12 cellular contexts compared by ENCODE assay signal in the genomic region with DNA sequence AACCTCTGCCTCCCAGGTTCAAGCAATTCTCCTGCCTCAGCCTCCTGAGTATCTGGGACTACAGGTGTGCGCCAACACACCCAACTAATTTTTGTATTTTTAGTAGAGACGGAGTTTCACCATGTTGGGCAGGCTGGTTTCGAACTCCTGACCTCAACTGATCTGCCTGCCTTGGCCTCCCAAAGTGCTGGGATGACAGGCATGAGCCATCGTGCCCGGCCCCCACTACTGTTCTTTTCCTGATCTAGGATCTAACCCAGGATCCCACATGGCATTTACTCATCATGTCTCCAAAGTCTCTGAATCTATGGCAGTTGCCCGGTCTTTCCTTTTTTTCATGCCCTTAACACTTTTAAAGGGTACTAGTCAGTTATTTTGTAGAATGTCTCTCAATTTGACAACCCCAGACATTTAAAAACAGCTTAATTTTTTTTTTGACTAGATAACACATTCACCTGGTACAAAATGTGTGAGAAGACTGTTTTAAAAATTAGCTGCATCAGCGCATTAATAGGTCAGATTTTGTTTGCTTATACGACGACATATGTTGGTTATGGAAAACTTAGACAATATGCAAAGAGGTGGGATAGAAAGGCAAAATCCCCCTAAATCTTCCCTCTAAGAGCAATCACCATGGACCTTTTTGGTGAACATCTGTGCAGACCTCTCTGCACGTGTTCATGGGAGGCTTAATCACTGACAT. TPM values are rescaled to one million over a fixed set of nuclear protein-coding genes. Genes with fewer than 3 reads are reported as not detected.
A peak's percentile ranks its signal among the peaks of the same experiment; 100 is the strongest.
DNase-seq lines count a peak whose midpoint lies in the region; ATAC-seq and TF ChIP-seq lines count a peak whose summit lies in the region.
"Had no signal": no experiment of that assay in that cellular context is flagged by ENCODE, and none has a peak within 500 bp of the region (broad histone marks: within the 10 kb centered on the region; RNA-seq: fewer than 3 reads in every experiment).

No MANE protein-coding gene starts in this region.

- no peak for TF ChIP-seq POLR2A in heart left ventricle (IDR thresholded peaks at IDR 0.05)
- no peak for TF ChIP-seq POLR2A in gastrocnemius medialis (IDR thresholded peaks at IDR 0.05)
- TF ChIP-seq POLR2A in vagina (IDR thresholded peaks at IDR 0.05), result no peak

- TF ChIP-seq CTCF in heart left ventricle (IDR thresholded peaks at IDR 0.05) (no peak), gastrocnemius medialis (IDR thresholded peaks at IDR 0.05 in 4 of 5, conservative IDR thresholded peaks at IDR 0.05 in 1 of 5) (no peak), vagina (IDR thresholded peaks at IDR 0.05) (no peak)

- ATAC-seq in heart left ventricle (no peak), Right ventricle myocardium inferior (no peak), gastrocnemius medialis (no peak), HG03108 (IDR thresholded peaks at IDR 0.05; ENCODE audit: unreplicated experiment) (no peak), GM21825 (IDR thresholded peaks at IDR 0.05; ENCODE audit: unreplicated experiment) (no peak)

- H3K9me3 ChIP-seq in heart left ventricle (no peaks in the 10 kb centered on the region), esophagus (ENCODE audit: control insufficient read depth in 2 of 2, insufficient read depth in 1 of 2, low read depth in 1 of 2, low read length in 1 of 2) (peaks cover 0 to 2% of the 10 kb centered on the region in 2 donors), gastrocnemius medialis (no peaks in the 10 kb centered on the region), vagina (no peaks in the 10 kb centered on the region)
- H3K9me3 ChIP-seq: Peyer's patch had no signal

- H3K27ac ChIP-seq in heart left ventricle, result peak overlapping the region in 11 of 12 donors; percentile 39 to 98 (median 93)
- H3K27ac ChIP-seq in esophagus (ENCODE audit: low read depth in 2 of 2, low read length in 1 of 2), result peak overlapping the region; percentile 74 to 91
- peak overlapping the region; percentile 88 to 91 (median 88) for H3K27ac ChIP-seq in gastrocnemius medialis
- peak overlapping the region; percentile 98 for H3K27ac ChIP-seq in vagina

- H3K4me3 ChIP-seq in heart left ventricle (no peak overlapping the region), esophagus (ENCODE audit: low read depth in 1 of 2, low read length in 2 of 2) (no peak overlapping the region), gastrocnemius medialis (no peak overlapping the region), vagina (no peak overlapping the region)
- H3K4me3 ChIP-seq: Peyer's patch had no signal

- peaks cover 6 to 88% (median 67%) of the 10 kb centered on the region in 12 donors for H3K4me1 ChIP-seq in heart left ventricle
- peaks cover 6 to 27% of the 10 kb centered on the region in 2 donors for H3K4me1 ChIP-seq in esophagus (ENCODE audit: control insufficient read depth in 2 of 2, insufficient read depth in 2 of 2, low read length in 1 of 2)
- peaks cover 29 to 33% of the 10 kb centered on the region in 2 donors for H3K4me1 ChIP-seq in gastrocnemius medialis
- peaks cover 61% of the 10 kb centered on the region for H3K4me1 ChIP-seq in vagina

- H3K27me3 ChIP-seq in heart left ventricle (no peaks in the 10 kb centered on the region), esophagus (ENCODE audit: control insufficient read depth in 1 of 2, insufficient read depth in 2 of 2, low read length in 2 of 2) (no peaks in the 10 kb centered on the region), gastrocnemius medialis (no peaks in the 10 kb centered on the region), vagina (no peaks in the 10 kb centered on the region)
- H3K27me3 ChIP-seq: Peyer's patch had no signal

- H3K36me3 ChIP-seq in heart left ventricle, result peaks cover 0 to 99% (median 93%) of the 10 kb centered on the region in 9 donors
- H3K36me3 ChIP-seq in esophagus (ENCODE audit: control insufficient read depth in 2 of 2, insufficient read depth in 2 of 2, low read length in 1 of 2), result peaks cover 20 to 53% of the 10 kb centered on the region in 2 donors
- peaks cover 0 to 71% of the 10 kb centered on the region in 2 donors for H3K36me3 ChIP-seq in gastrocnemius medialis
- peaks cover 4 to 86% of the 10 kb centered on the region in 2 donors for H3K36me3 ChIP-seq in vagina

- in situ Hi-C loops in gastrocnemius medialis (cut with MboI; ENCODE audit: low sequenced_read_pairs in 4 of 4), result loop anchor here (5.0 to 25.0 kb wide), 4 partner anchors 51 to 111 kb away; partner anchors contain the start of genes STOM (in 2 of the 4) and RAB14 (in 1 of the 4)

- intact Hi-C loops in heart left ventricle (cut with DNase I), result no loop called here
- intact Hi-C loops in Right ventricle myocardium inferior (cut with DNase I), result no loop called here
- intact Hi-C loops in gastrocnemius medialis (cut with DNase I; ENCODE audit: low total_unique reads), result no loop called here
- intact Hi-C loops in vagina (cut with DNase I), result no loop called here

- 89 to 98% (median 95%) methylated on average over 10 of the region's 10 CpGs for WGBS in heart left ventricle, 4 donors
- 89% methylated on average over 10 of the region's 10 CpGs for WGBS in esophagus, 2 donors

- DNase-seq in heart left ventricle, result peak in 1 of 5 donors; percentile 12
- no peak for DNase-seq in Right ventricle myocardium inferior (ENCODE audit: missing footprints)
- DNase-seq in gastrocnemius medialis, result no peak
- no peak for DNase-seq in vagina (ENCODE audit: extremely low spot score in 2 of 2)
- DNase-seq in NCI-H1092 (lab: John Stamatoyannopoulos, UW), result no peak
- DNase-seq: activated naive CD4-positive, alpha-beta T cell treated with Interleukin-2 at 50 U/mL for 16 hours; cortex of kidney; NCI-H774; Peyer's patch had no signal

RNA-seq across cellular contexts. Expression of gene STOM, which starts 46.5 kb away (rescaled TPM):
- 100 to 1,000 TPM; 125 to 239 (median 154) TPM for total RNA-seq in heart left ventricle
- 100 to 1,000 TPM; 129 to 148 TPM for polyA plus RNA-seq in heart left ventricle
- total RNA-seq in Right ventricle myocardium inferior, result 194 TPM
- polyA plus RNA-seq in esophagus, result 10 to 100 TPM; 46.3 to 64.7 TPM
- total RNA-seq in gastrocnemius medialis, result 10 to 100 TPM; 60.0 to 89.5 (median 76.3) TPM
- total RNA-seq in vagina, result 263 TPM

RNA-seq across cellular contexts. Expression of gene GSN, which starts 55.6 kb away (rescaled TPM):
- total RNA-seq in heart left ventricle (1,000 to 10,000 TPM in 2 of 9 donors, 100 to 1,000 TPM in 7; 422 to 2,088 (median 703) TPM), Right ventricle myocardium inferior (966 TPM), gastrocnemius medialis (100 to 1,000 TPM; 487 to 785 (median 662) TPM), vagina (2,053 TPM)
- polyA plus RNA-seq in heart left ventricle (100 to 1,000 TPM; 379 to 481 TPM), esophagus (100 to 1,000 TPM; 198 to 418 TPM)
